8 cellular contexts compared by ENCODE assay signal in genomic region chr1:234815206-234815863, GRCh38.
DNase-seq lines count a peak whose midpoint lies in the region; ATAC-seq and TF ChIP-seq lines count a peak whose summit lies in the region.
"Not testable (repeated sequence)": the region's sequence is repeated elsewhere in the genome, so short reads cannot be mapped to it uniquely, and the experiment has no call there.

No MANE protein-coding gene starts in this region.

- not testable (repeated sequence) for TF ChIP-seq CTCF in 22Rv1 (IDR thresholded peaks at IDR 0.05); VCaP (conservative IDR thresholded peaks at IDR 0.05); esophagus muscularis mucosa (IDR thresholded peaks at IDR 0.05); lower lobe of right lung (IDR thresholded peaks at IDR 0.05)

- DNase-seq in DMS53 (lab: John Stamatoyannopoulos, UW), result peak; percentile 53
- not testable (repeated sequence) for DNase-seq in esophagus muscularis mucosa (ENCODE audit: extremely low spot score); lower lobe of right lung
- peak; percentile 23 for DNase-seq in kidney tubule cell (ENCODE audit: low spot score)

- peaks cover 5 to 31% (median 14%) of the 10 kb centered on the region in 4 donors for H3K4me1 ChIP-seq in esophagus muscularis mucosa
- H3K4me1 ChIP-seq in lower lobe of right lung; rectal smooth muscle tissue (ENCODE audit: control insufficient read depth, insufficient read depth, low read length): not testable (repeated sequence)
- H3K4me1 ChIP-seq in stomach smooth muscle (ENCODE audit: control insufficient read depth, insufficient read depth, low read length), result peaks cover 13% of the 10 kb centered on the region

- H3K27me3 ChIP-seq in esophagus muscularis mucosa; lower lobe of right lung (ENCODE audit: low read depth); rectal smooth muscle tissue (ENCODE audit: control insufficient read depth, insufficient read depth, low read length); stomach smooth muscle (ENCODE audit: control insufficient read depth in 1 of 2, insufficient read depth in 2 of 2, low read length in 2 of 2): not testable (repeated sequence)

- TF ChIP-seq POLR2A in esophagus muscularis mucosa (IDR thresholded peaks at IDR 0.05; ENCODE audit: low read depth), result not testable (repeated sequence)

- not testable (repeated sequence) for H3K9me3 ChIP-seq in esophagus muscularis mucosa; lower lobe of right lung; stomach smooth muscle (ENCODE audit: control insufficient read depth in 2 of 2, low read length in 2 of 2)

- TF ChIP-seq EP300 in esophagus muscularis mucosa (IDR thresholded peaks at IDR 0.05), result not testable (repeated sequence)

- not testable (repeated sequence) for H3K36me3 ChIP-seq in esophagus muscularis mucosa; lower lobe of right lung; rectal smooth muscle tissue (ENCODE audit: control insufficient read depth, insufficient read depth, low read length); stomach smooth muscle (ENCODE audit: control insufficient read depth in 2 of 2, insufficient read depth in 2 of 2, low read length in 2 of 2)

- H3K9ac ChIP-seq in rectal smooth muscle tissue (ENCODE audit: low read length); stomach smooth muscle (ENCODE audit: low read length in 2 of 2): not testable (repeated sequence)

- not testable (repeated sequence) for H3K4me3 ChIP-seq in esophagus muscularis mucosa; lower lobe of right lung; rectal smooth muscle tissue (ENCODE audit: low read length); stomach smooth muscle (ENCODE audit: low read length in 2 of 2)

- ATAC-seq in lower lobe of right lung, result peak; percentile 2 to 3

- WGBS in esophagus muscularis mucosa, result 48% methylated on average over 5 of the region's 8 CpGs

- intact Hi-C loops in esophagus muscularis mucosa (cut with DNase I); lower lobe of right lung (cut with DNase I): not testable (repeated sequence)

- H3K27ac ChIP-seq in 22Rv1, result peak overlapping the region; percentile 83
- peak overlapping the region; percentile 61 for H3K27ac ChIP-seq in VCaP
- H3K27ac ChIP-seq in esophagus muscularis mucosa (replicated peaks in 1 of 4), result peak overlapping the region; percentile 68 to 89 (median 84)
- H3K27ac ChIP-seq in lower lobe of right lung, result not testable (repeated sequence)
- peak overlapping the region; percentile 78 for H3K27ac ChIP-seq in rectal smooth muscle tissue (ENCODE audit: low read depth, low read length)
- peak overlapping the region; percentile 67 for H3K27ac ChIP-seq in stomach smooth muscle (ENCODE audit: low read length)
